Comparison of ENCODE assay signal across 8 cellular contexts in the genomic region with DNA sequence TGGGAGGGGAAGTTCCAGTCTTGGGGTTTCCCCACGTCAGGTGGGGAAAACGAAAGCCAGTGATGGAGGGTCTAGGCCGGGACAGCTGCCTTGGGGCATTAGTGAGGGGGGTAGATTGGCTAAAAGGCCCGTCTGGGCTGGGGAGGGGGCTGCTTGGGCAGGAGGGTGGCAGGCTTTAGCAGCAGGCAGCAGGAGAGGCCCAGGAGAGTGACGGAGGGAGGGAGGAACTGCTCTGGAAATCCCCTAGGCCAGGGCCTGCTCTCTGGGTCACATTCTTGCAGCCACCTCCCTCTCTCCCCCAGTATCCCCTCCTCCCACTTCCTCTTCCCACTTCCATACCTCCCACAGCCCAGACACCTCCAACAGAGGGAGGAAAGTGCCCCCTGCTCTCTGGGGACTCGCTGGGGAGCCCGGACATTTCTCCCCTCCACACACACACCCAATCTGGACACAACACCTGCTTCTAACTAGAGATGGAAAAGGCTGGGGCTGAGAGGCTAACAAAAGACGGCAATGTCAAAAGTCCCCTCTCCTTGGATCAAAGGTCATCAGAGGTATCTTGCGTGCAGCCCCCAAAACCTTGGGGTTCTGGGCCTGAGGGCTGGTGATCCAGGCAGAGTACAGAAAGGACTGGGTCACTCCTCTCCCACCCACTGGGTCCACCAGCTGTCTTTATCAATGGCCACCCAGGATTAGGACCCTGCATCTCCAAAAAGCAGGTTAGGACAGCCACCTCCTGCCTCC. TPM values are rescaled to one million over a fixed set of nuclear protein-coding genes. Genes with fewer than 3 reads are reported as not detected.
A peak's percentile ranks its signal among the peaks of the same experiment; 100 is the strongest.
DNase-seq lines count a peak whose midpoint lies in the region; ATAC-seq, FAIRE-seq and TF ChIP-seq lines count a peak whose summit lies in the region.

No MANE protein-coding gene starts in this region.

- H3K4me2 ChIP-seq in GM12878 (ENCODE audit: control insufficient read depth, insufficient read depth) = peak overlapping the region; percentile 98

- peak in 1 of 2 experiments; percentile 30; a peak in 1 of 4 replicates for TF ChIP-seq EP300 in GM12878 (IDR thresholded peaks at IDR 0.05; ENCODE audit: borderline replicate concordance in 1 of 2, control insufficient read depth in 1 of 2, low read depth in 2 of 2, low read length in 2 of 2)

- H3K27me3 ChIP-seq in GM12878 (replicated peaks in 1 of 2; ENCODE audit: control insufficient read depth in 2 of 2, insufficient read depth in 2 of 2, low read length in 1 of 2) (no peaks in the 10 kb centered on the region), lung (ENCODE audit: control insufficient read depth, insufficient read depth) (no peaks in the 10 kb centered on the region), vagina (no peaks in the 10 kb centered on the region)

- no peaks in the 10 kb centered on the region for H3K9me3 ChIP-seq in GM12878 (replicated peaks; ENCODE audit: control insufficient read depth, insufficient read depth, low read length)
- H3K9me3 ChIP-seq in lung (ENCODE audit: control insufficient read depth in 2 of 2, insufficient read depth in 1 of 2, low read length in 1 of 2) = no peaks in the 10 kb centered on the region
- no peaks in the 10 kb centered on the region for H3K9me3 ChIP-seq in vagina

- H3K79me2 ChIP-seq in GM12878 (ENCODE audit: control insufficient read depth, insufficient read depth, low read length) = peaks cover 69% of the 10 kb centered on the region

- H3K4me3 Mint-ChIP-seq in IgD-negative memory B cell = peak overlapping the region; percentile 97 to 100 (median 100)

- intact Hi-C loops in GM12878 (cut with micrococcal nuclease; ENCODE audit: unreplicated experiment) = loop anchor here (2.0 kb wide), 1 partner anchor 49 kb away; the partner anchor contains the start of gene AARS2
- intact Hi-C loops in vagina (cut with DNase I) = no loop called here

- in situ Hi-C loops in GM12878 (cut with MboI) = no loop called here

- H3K36me3 Mint-ChIP-seq in IgD-negative memory B cell = peaks cover 7% of the 10 kb centered on the region

- TSS peak; percentile 89 for BruUV-seq in GM12878 (replicated peaks; lab: Mats Ljungman, UMichigan)

- 0% methylated on average over 8 of the region's 9 CpGs for WGBS in GM12878 (ENCODE audit: insufficient coverage, insufficient replicate concordance, low lambda C conversion rate, missing lambda C conversion rate)
- WGBS in lung, 2 donors = 21% methylated on average over 9 of the region's 9 CpGs

- H2AFZ ChIP-seq in GM12878 (ENCODE audit: control insufficient read depth, low read depth, low read length) = no peak overlapping the region

- peaks cover 39 to 49% (median 43%) of the 10 kb centered on the region in 3 donors for H3K4me1 Mint-ChIP-seq in IgD-negative memory B cell

- H4K20me1 ChIP-seq in GM12878 (ENCODE audit: control insufficient read depth, insufficient read depth) = no peaks in the 10 kb centered on the region

- POLR2A ChIA-PET in GM12878 (lab: Charles Lee) = interaction anchor here (0.9 to 10.7 kb wide), 8 partner anchors 9 to 142 kb away, joined by 4 to 131 read pairs (median 5); partner anchors contain the start of genes HSP90AB1 and SLC29A1

- H3K27ac ChIP-seq in GM12878 (ENCODE audit: control insufficient read depth, insufficient read depth) (peak overlapping the region; percentile 99), lung (ENCODE audit: low read depth in 1 of 2, low read length in 1 of 2) (peak overlapping the region in 1 of 2 donors; percentile 34), vagina (peak overlapping the region; percentile 46)

- TF ChIP-seq POLR2A in GM12878 (IDR thresholded peaks at IDR 0.05; ENCODE audit: low read depth, low read length) (no peak), vagina (IDR thresholded peaks at IDR 0.05) (no peak)

- peak overlapping the region; percentile 98 for H3K4me3 ChIP-seq in GM12878
- H3K4me3 ChIP-seq in lung = peak overlapping the region; percentile 13
- peak overlapping the region; percentile 77 to 88 for H3K4me3 ChIP-seq in vagina

- TF ChIP-seq CTCF in GM12878 (IDR thresholded peaks at IDR 0.05 in 2 of 3, conservative IDR thresholded peaks at IDR 0.05 in 1 of 3; ENCODE audit: control insufficient read depth in 2 of 3, extremely low read depth in 1 of 3, insufficient read depth in 1 of 3, low read depth in 3 of 3, low read length in 3 of 3) (no peak), lung (IDR thresholded peaks at IDR 0.05; ENCODE audit: control extremely low read depth, extremely low read depth) (no peak), vagina (IDR thresholded peaks at IDR 0.05) (no peak)

- RAD21 ChIA-PET in GM12878 (lab: Charles Lee; ENCODE audit: unreplicated experiment) = interaction anchor here (1.0 to 2.2 kb wide), 8 partner anchors 8 to 185 kb away, joined by 3 to 12 read pairs (median 4); partner anchors contain the start of gene HSP90AB1

- SMC1A ChIA-PET in GM12878 (lab: Charles Lee; ENCODE audit: uncharacterized antibody, unreplicated experiment) = interaction anchor here (0.9 to 2.0 kb wide), 6 partner anchors 16 to 91 kb away, joined by 3 to 18 read pairs (median 5); partner anchors contain the start of gene HSP90AB1

- CTCF ChIA-PET in GM12878 (lab: Yijun Ruan, JAX) = interaction anchor here (0.8 to 2.4 kb wide), 17 partner anchors 8 to 189 kb away, joined by 3 to 14 read pairs (median 6); partner anchors contain the start of genes AARS2 and HSP90AB1

- H3K36me3 ChIP-seq in GM12878 (ENCODE audit: control insufficient read depth in 2 of 2, insufficient read depth in 2 of 2, low read length in 1 of 2) (peaks cover 13 to 20% of the 10 kb centered on the region in 2 experiments), lung (ENCODE audit: control insufficient read depth in 2 of 2, insufficient read depth in 2 of 2, low read length in 2 of 2) (peaks cover 0 to 17% of the 10 kb centered on the region in 2 donors), vagina (no peaks in the 10 kb centered on the region)

- H3K4me1 ChIP-seq in GM12878 (ENCODE audit: control insufficient read depth, insufficient read depth, low read length) = peaks cover 61% of the 10 kb centered on the region
- peaks cover 6 to 21% of the 10 kb centered on the region in 2 donors for H3K4me1 ChIP-seq in lung (ENCODE audit: control insufficient read depth in 2 of 2, insufficient read depth in 2 of 2, low read length in 2 of 2)
- peaks cover 33% of the 10 kb centered on the region for H3K4me1 ChIP-seq in vagina

- TF ChIP-seq RAD21 in GM12878 (IDR thresholded peaks at IDR 0.05; ENCODE audit: insufficient read depth, low read depth, low read length) = no peak

- peaks cover 2% of the 10 kb centered on the region for H3K27me3 Mint-ChIP-seq in IgD-negative memory B cell

- FAIRE-seq in GM12878 (lab: Jason Lieb, UNC) = no peak

- ATAC-seq in GM12878 = peak; percentile 40
- no peak for ATAC-seq in lung (ENCODE audit: insufficient read depth, low FRiP score)
- ATAC-seq in GM18858 (IDR thresholded peaks at IDR 0.05; ENCODE audit: unreplicated experiment) = no peak
- no peak for ATAC-seq in HG02763 (IDR thresholded peaks at IDR 0.05; ENCODE audit: unreplicated experiment)

- H3K9me3 Mint-ChIP-seq in IgD-negative memory B cell = no peaks in the 10 kb centered on the region

- peak; percentile 48 for DNase-seq in EH (ENCODE audit: low read depth)
- DNase-seq in GM12878 (ENCODE audit: low read depth, low spot score) = no peak
- no peak for DNase-seq in lung (ENCODE audit: low spot score)
- DNase-seq in vagina (ENCODE audit: extremely low spot score in 2 of 2) = no peak
- no peak for DNase-seq in NCI-H748 (lab: John Stamatoyannopoulos, UW; ENCODE audit: unreplicated experiment)

- H3K27ac Mint-ChIP-seq in IgD-negative memory B cell = peak overlapping the region; percentile 99 to 100 (median 99)

- peak overlapping the region; percentile 90 for H3K9ac ChIP-seq in GM12878 (ENCODE audit: control insufficient read depth, insufficient read depth, low read length)

RNA-seq across cellular contexts. Expression of gene NFKBIE, which starts 1.8 kb away (rescaled TPM):
- polyA plus RNA-seq in IgD-negative memory B cell = 23.5 TPM
- total RNA-seq in GM12878 (2013; cell fraction: nucleolus; rRNA removed) = 127 and 202 TPM in 2 replicates
- total RNA-seq in GM12878 (2014; rRNA removed) = 45.1 and 47.0 TPM in 2 replicates
- 39.5 and 43.2 TPM in 2 replicates for total RNA-seq in GM12878 (2014; rRNA removed; fragmentation: Illumina TruSeq; extraction: Trizol)
- total RNA-seq in GM12878 (2021) = 53.6 and 57.0 TPM in 2 replicates
- polyA plus RNA-seq in GM12878 (2011; ENCODE audit: low read depth) = 13.6 TPM
- 106 and 126 TPM in 2 replicates for polyA plus RNA-seq in GM12878 (2011; rRNA removed)
- 111 and 125 TPM in 2 replicates for polyA plus RNA-seq in GM12878 (2011; cell fraction: cytosol; rRNA removed)
- polyA plus RNA-seq in GM12878 (2011; cell fraction: nucleus; rRNA removed) = 154 TPM in 2 replicates
- 36.7 and 71.2 TPM in 2 replicates for polyA plus RNA-seq in GM12878 (2012)
- 34.5 and 38.1 TPM in 2 replicates for polyA plus RNA-seq in GM12878 (2014; fragmentation: Illumina TruSeq; extraction: Trizol)
- 10 to 100 TPM; 10.4 to 26.0 TPM for polyA plus RNA-seq in GM12878 (2014; fragmentation: Nextera tagmentation; extraction: Ambion mirVana)
- polyA plus RNA-seq in GM12878 (2014; rRNA removed) = 52.4 and 60.3 TPM in 2 replicates
- 10 to 100 TPM; 30.4 to 30.6 TPM for polyA plus RNA-seq in GM12878 (2016; fragmentation: Nextera tagmentation; extraction: Ambion mirVana)
- polyA minus RNA-seq in GM12878 (2011; rRNA and poly(A)+ RNA removed) = 61.6 and 113 TPM in 2 replicates
- 36.5 and 58.5 TPM in 2 replicates for polyA minus RNA-seq in GM12878 (2011; cell fraction: cytosol; rRNA and poly(A)+ RNA removed)
- polyA minus RNA-seq in GM12878 (2011; cell fraction: nucleus; rRNA and poly(A)+ RNA removed) = 67.9 and 93.8 TPM in 2 replicates
- total RNA-seq in lung = 10 to 100 TPM; 13.1 to 20.1 TPM
- 10 to 100 TPM; 20.7 to 40.6 TPM for polyA plus RNA-seq in lung
- 17.2 TPM for total RNA-seq in vagina

RNA-seq across cellular contexts. Expression of gene SLC35B2, which starts 6.2 kb away (rescaled TPM):
- polyA plus RNA-seq in IgD-negative memory B cell = 42.6 TPM
- 34.4 and 37.1 TPM in 2 replicates for total RNA-seq in GM12878 (2013; cell fraction: nucleolus; rRNA removed)
- total RNA-seq in GM12878 (2014; rRNA removed) = 34.1 and 35.1 TPM in 2 replicates
- total RNA-seq in GM12878 (2014; rRNA removed; fragmentation: Illumina TruSeq; extraction: Trizol) = 24.3 and 25.1 TPM in 2 replicates
- total RNA-seq in GM12878 (2021) = 33.5 and 35.8 TPM in 2 replicates
- polyA plus RNA-seq in GM12878 (2011; ENCODE audit: low read depth) = 23.1 TPM
- 19.7 and 32.2 TPM in 2 replicates for polyA plus RNA-seq in GM12878 (2011; rRNA removed)
- 48.8 and 53.9 TPM in 2 replicates for polyA plus RNA-seq in GM12878 (2011; cell fraction: cytosol; rRNA removed)
- 89.8 and 144 TPM in 2 replicates for polyA plus RNA-seq in GM12878 (2011; cell fraction: nucleus; rRNA removed)
- polyA plus RNA-seq in GM12878 (2012) = 38.5 and 38.9 TPM in 2 replicates
- 23.9 and 35.2 TPM in 2 replicates for polyA plus RNA-seq in GM12878 (2014; fragmentation: Illumina TruSeq; extraction: Trizol)
- 10 to 100 TPM; 11.3 to 14.9 TPM for polyA plus RNA-seq in GM12878 (2014; fragmentation: Nextera tagmentation; extraction: Ambion mirVana)
- 45.2 and 45.4 TPM in 2 replicates for polyA plus RNA-seq in GM12878 (2014; rRNA removed)
- 10 to 100 TPM; 39.5 to 40.8 TPM for polyA plus RNA-seq in GM12878 (2016; fragmentation: Nextera tagmentation; extraction: Ambion mirVana)
- 17.3 and 33.3 TPM in 2 replicates for polyA minus RNA-seq in GM12878 (2011; rRNA and poly(A)+ RNA removed)
- polyA minus RNA-seq in GM12878 (2011; cell fraction: cytosol; rRNA and poly(A)+ RNA removed) = 5.2 and 7.0 TPM in 2 replicates
- 19.7 and 27.3 TPM in 2 replicates for polyA minus RNA-seq in GM12878 (2011; cell fraction: nucleus; rRNA and poly(A)+ RNA removed)
- 10 to 100 TPM; 29.9 to 44.4 TPM for total RNA-seq in lung
- 10 to 100 TPM; 15.0 to 39.9 TPM for polyA plus RNA-seq in lung
- 19.6 TPM for total RNA-seq in vagina

RNA-seq across cellular contexts. Expression of gene TMEM151B, which starts 6.7 kb away (rescaled TPM):
- polyA plus RNA-seq in IgD-negative memory B cell (not detected), GM12878 (2011; rRNA removed) (0.13 and 0.19 TPM in 2 replicates), GM12878 (2014; fragmentation: Illumina TruSeq; extraction: Trizol) (0.04 TPM in 1 of 2 replicates, not detected in the other), GM12878 (2014; fragmentation: Nextera tagmentation; extraction: Ambion mirVana) (not detected), GM12878 (2014; rRNA removed) (0.01 and 0.08 TPM in 2 replicates), GM12878 (2016; fragmentation: Nextera tagmentation; extraction: Ambion mirVana) (under 1 TPM in 1 of 2 experiments, not detected in 1; 0.05 TPM), lung (under 1 TPM; 0.02 to 0.04 TPM)
- 0.29 and 0.52 TPM in 2 replicates for total RNA-seq in GM12878 (2013; cell fraction: nucleolus; rRNA removed)
- total RNA-seq in GM12878 (2014; rRNA removed) (under 0.01 TPM in 1 of 2 replicates, not detected in the other), GM12878 (2014; rRNA removed; fragmentation: Illumina TruSeq; extraction: Trizol) (not detected in 2 replicates), GM12878 (2021) (not detected in 2 replicates), lung (under 1 TPM; 0.11 to 0.21 TPM), vagina (0.49 TPM)
- polyA plus RNA-seq in GM12878 (2011; ENCODE audit: low read depth) = not detected
- 0.18 and 0.22 TPM in 2 replicates for polyA plus RNA-seq in GM12878 (2011; cell fraction: cytosol; rRNA removed)
- 1.4 and 1.6 TPM in 2 replicates for polyA plus RNA-seq in GM12878 (2011; cell fraction: nucleus; rRNA removed)
- 0.46 and 0.68 TPM in 2 replicates for polyA plus RNA-seq in GM12878 (2012)
- polyA minus RNA-seq in GM12878 (2011; rRNA and poly(A)+ RNA removed) = 0.07 and 0.41 TPM in 2 replicates
- not detected in 2 replicates for polyA minus RNA-seq in GM12878 (2011; cell fraction: cytosol; rRNA and poly(A)+ RNA removed)
- polyA minus RNA-seq in GM12878 (2011; cell fraction: nucleus; rRNA and poly(A)+ RNA removed) = 0.36 and 0.86 TPM in 2 replicates

RNA-seq across cellular contexts. Expression of gene HSP90AB1, which starts 16.6 kb away (rescaled TPM):
- polyA plus RNA-seq in IgD-negative memory B cell (435 TPM), GM12878 (2011; rRNA removed) (1,290 and 1,505 TPM in 2 replicates), GM12878 (2014; fragmentation: Illumina TruSeq; extraction: Trizol) (1,676 and 1,846 TPM in 2 replicates), GM12878 (2014; fragmentation: Nextera tagmentation; extraction: Ambion mirVana) (1,000 to 10,000 TPM; 1,089 to 1,682 TPM), GM12878 (2014; rRNA removed) (960 and 988 TPM in 2 replicates), GM12878 (2016; fragmentation: Nextera tagmentation; extraction: Ambion mirVana) (1,000 to 10,000 TPM; 1,078 to 1,109 TPM), lung (100 to 1,000 TPM; 289 to 560 TPM)
- 295 and 318 TPM in 2 replicates for total RNA-seq in GM12878 (2013; cell fraction: nucleolus; rRNA removed)
- total RNA-seq in GM12878 (2014; rRNA removed) (1,125 and 1,245 TPM in 2 replicates), GM12878 (2014; rRNA removed; fragmentation: Illumina TruSeq; extraction: Trizol) (1,212 and 1,260 TPM in 2 replicates), GM12878 (2021) (1,166 and 1,167 TPM in 2 replicates), lung (100 to 1,000 TPM; 458 to 700 TPM), vagina (463 TPM)
- 830 TPM for polyA plus RNA-seq in GM12878 (2011; ENCODE audit: low read depth)
- 1,040 and 1,248 TPM in 2 replicates for polyA plus RNA-seq in GM12878 (2011; cell fraction: cytosol; rRNA removed)
- 565 and 804 TPM in 2 replicates for polyA plus RNA-seq in GM12878 (2011; cell fraction: nucleus; rRNA removed)
- polyA plus RNA-seq in GM12878 (2012) = 750 and 926 TPM in 2 replicates
- polyA minus RNA-seq in GM12878 (2011; rRNA and poly(A)+ RNA removed) = 1,120 and 1,147 TPM in 2 replicates
- polyA minus RNA-seq in GM12878 (2011; cell fraction: cytosol; rRNA and poly(A)+ RNA removed) = 408 and 462 TPM in 2 replicates
- polyA minus RNA-seq in GM12878 (2011; cell fraction: nucleus; rRNA and poly(A)+ RNA removed) = 114 and 165 TPM in 2 replicates

RNA-seq across cellular contexts. Expression of gene SLC29A1, which starts 40.1 kb away (rescaled TPM):
- polyA plus RNA-seq in IgD-negative memory B cell (5.4 TPM), GM12878 (2011; rRNA removed) (64.1 and 132 TPM in 2 replicates), GM12878 (2014; fragmentation: Illumina TruSeq; extraction: Trizol) (64.8 and 111 TPM in 2 replicates), GM12878 (2014; fragmentation: Nextera tagmentation; extraction: Ambion mirVana) (10 to 100 TPM in 1 of 2 experiments, 1 to 10 TPM in 1; 10.0 to 15.7 TPM), GM12878 (2014; rRNA removed) (120 and 121 TPM in 2 replicates), GM12878 (2016; fragmentation: Nextera tagmentation; extraction: Ambion mirVana) (100 to 1,000 TPM; 107 to 111 TPM), lung (10 to 100 TPM; 20.3 to 32.5 TPM)
- 127 and 138 TPM in 2 replicates for total RNA-seq in GM12878 (2013; cell fraction: nucleolus; rRNA removed)
- total RNA-seq in GM12878 (2014; rRNA removed) (54.7 and 63.9 TPM in 2 replicates), GM12878 (2014; rRNA removed; fragmentation: Illumina TruSeq; extraction: Trizol) (33.2 and 34.6 TPM in 2 replicates), GM12878 (2021) (71.7 and 79.5 TPM in 2 replicates), lung (10 to 100 TPM; 19.1 to 42.7 TPM), vagina (51.1 TPM)
- 29.0 TPM for polyA plus RNA-seq in GM12878 (2011; ENCODE audit: low read depth)
- 183 and 202 TPM in 2 replicates for polyA plus RNA-seq in GM12878 (2011; cell fraction: cytosol; rRNA removed)
- polyA plus RNA-seq in GM12878 (2011; cell fraction: nucleus; rRNA removed) = 406 and 468 TPM in 2 replicates
- polyA plus RNA-seq in GM12878 (2012) = 48.6 and 53.5 TPM in 2 replicates
- 158 and 166 TPM in 2 replicates for polyA minus RNA-seq in GM12878 (2011; rRNA and poly(A)+ RNA removed)
- 37.8 and 38.3 TPM in 2 replicates for polyA minus RNA-seq in GM12878 (2011; cell fraction: cytosol; rRNA and poly(A)+ RNA removed)
- 58.9 and 105 TPM in 2 replicates for polyA minus RNA-seq in GM12878 (2011; cell fraction: nucleus; rRNA and poly(A)+ RNA removed)

Comparison
In these comparisons a context has a peak if more than half of its experiments do, and no peak if none do; other contexts are left out.
1. H3K4me3 ChIP-seq: peak in every context shown above with its lines; median percentile 98 in GM12878; 82 in vagina; 13 in lung.